In the genomic region with DNA sequence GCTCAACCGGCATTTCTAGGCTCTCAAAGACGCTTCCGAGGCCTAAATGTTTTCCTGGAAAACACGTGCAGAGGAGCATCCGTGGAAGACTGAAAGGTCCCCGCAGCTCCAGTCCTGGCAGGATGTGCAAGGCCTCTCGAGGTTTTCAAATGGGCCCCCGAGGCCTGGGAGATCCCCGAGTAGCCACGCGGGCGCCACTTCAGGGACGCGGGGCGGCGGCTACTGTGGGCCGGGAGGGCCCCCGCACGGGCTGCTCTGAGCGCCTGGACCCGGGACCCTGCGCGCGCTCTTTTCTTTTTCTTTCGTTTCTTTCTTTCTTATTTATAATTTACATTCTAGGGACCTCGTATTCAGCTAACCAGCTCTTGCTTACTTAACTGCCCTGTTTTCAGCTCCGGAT, we compare ENCODE assay signal across 3 cellular contexts.
TF ChIP-seq lines count a peak whose summit lies in the region.

No MANE protein-coding gene starts in this region.

TF ChIP-seq in A549, 52 proteins besides CTCF, POLR2A, EP300 and RAD21:
- TF ChIP-seq SREBF2 (IDR thresholded peaks at IDR 0.05) (no peak), RNF2 (IDR thresholded peaks at IDR 0.05; ENCODE audit: borderline replicate concordance, low read depth) (0 out of 2 replicates have a peak, but pooled peaks have one; percentile 48), CHD2 (IDR thresholded peaks at IDR 0.05; ENCODE audit: low read length, partially characterized antibody) (no peak)

TF ChIP-seq in H1, 55 proteins besides CTCF, POLR2A, EP300 and RAD21:
- TF ChIP-seq NANOG (IDR thresholded peaks at IDR 0.05; ENCODE audit: insufficient read depth, low read depth, low read length, poor library complexity, severe bottlenecking) (no peak), RXRA (IDR thresholded peaks at IDR 0.05; ENCODE audit: insufficient read depth, low read depth, low read length) (no peak), KDM4A (IDR thresholded peaks at IDR 0.05; ENCODE audit: low read depth, low read length, severe bottlenecking) (no peak), USF2 (IDR thresholded peaks at IDR 0.05; ENCODE audit: low read length) (no peak), TCF12 (IDR thresholded peaks at IDR 0.05; ENCODE audit: low read depth, low read length) (no peak), BACH1 (IDR thresholded peaks at IDR 0.05; ENCODE audit: low read length) (0 out of 2 replicates have a peak, but pooled peaks have one; percentile 31), JUN (IDR thresholded peaks at IDR 0.05; ENCODE audit: low read depth, low read length) (no peak), SIX5 (IDR thresholded peaks at IDR 0.05; ENCODE audit: low read depth, low read length) (no peak)

TF ChIP-seq in HepG2, 621 proteins besides CTCF, POLR2A, EP300 and RAD21:
- TF ChIP-seq TFDP1 (CRISPR knock-in tag; IDR thresholded peaks at IDR 0.05; ENCODE audit: borderline replicate concordance) (no peak), ZNF580 (CRISPR knock-in tag; IDR thresholded peaks at IDR 0.05; ENCODE audit: borderline replicate concordance, low read depth) (no peak), LBX2 (CRISPR knock-in tag; IDR thresholded peaks at IDR 0.05; ENCODE audit: borderline replicate concordance) (no peak), ETS1 (CRISPR knock-in tag; IDR thresholded peaks at IDR 0.05) (no peak), ZNF224 (CRISPR knock-in tag; IDR thresholded peaks at IDR 0.05) (no peak), MYNN (CRISPR knock-in tag; IDR thresholded peaks at IDR 0.05; ENCODE audit: low read depth) (no peak), ZNF737 (CRISPR knock-in tag; IDR thresholded peaks at IDR 0.05; ENCODE audit: borderline replicate concordance) (no peak), ZNF547 (CRISPR knock-in tag; IDR thresholded peaks at IDR 0.05) (no peak), SOX13 (IDR thresholded peaks at IDR 0.05) (no peak), SOX13 (CRISPR knock-in tag; conservative IDR thresholded peaks at IDR 0.05 in 1 of 2, IDR thresholded peaks at IDR 0.05 in 1 of 2) (no peak), ZNF160 (CRISPR knock-in tag; IDR thresholded peaks at IDR 0.05) (no peak), ZNF773 (CRISPR knock-in tag; IDR thresholded peaks at IDR 0.05; ENCODE audit: borderline replicate concordance) (no peak), HOXA3 (CRISPR knock-in tag; IDR thresholded peaks at IDR 0.05) (no peak), REPIN1 (CRISPR knock-in tag; IDR thresholded peaks at IDR 0.05; ENCODE audit: borderline replicate concordance, low read depth) (no peak)
- TF ChIP-seq, protein P1, sequence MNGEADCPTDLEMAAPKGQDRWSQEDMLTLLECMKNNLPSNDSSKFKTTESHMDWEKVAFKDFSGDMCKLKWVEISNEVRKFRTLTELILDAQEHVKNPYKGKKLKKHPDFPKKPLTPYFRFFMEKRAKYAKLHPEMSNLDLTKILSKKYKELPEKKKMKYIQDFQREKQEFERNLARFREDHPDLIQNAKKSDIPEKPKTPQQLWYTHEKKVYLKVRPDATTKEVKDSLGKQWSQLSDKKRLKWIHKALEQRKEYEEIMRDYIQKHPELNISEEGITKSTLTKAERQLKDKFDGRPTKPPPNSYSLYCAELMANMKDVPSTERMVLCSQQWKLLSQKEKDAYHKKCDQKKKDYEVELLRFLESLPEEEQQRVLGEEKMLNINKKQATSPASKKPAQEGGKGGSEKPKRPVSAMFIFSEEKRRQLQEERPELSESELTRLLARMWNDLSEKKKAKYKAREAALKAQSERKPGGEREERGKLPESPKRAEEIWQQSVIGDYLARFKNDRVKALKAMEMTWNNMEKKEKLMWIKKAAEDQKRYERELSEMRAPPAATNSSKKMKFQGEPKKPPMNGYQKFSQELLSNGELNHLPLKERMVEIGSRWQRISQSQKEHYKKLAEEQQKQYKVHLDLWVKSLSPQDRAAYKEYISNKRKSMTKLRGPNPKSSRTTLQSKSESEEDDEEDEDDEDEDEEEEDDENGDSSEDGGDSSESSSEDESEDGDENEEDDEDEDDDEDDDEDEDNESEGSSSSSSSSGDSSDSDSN (CRISPR knock-in tag; IDR thresholded peaks at IDR 0.05) = no peak
